ENCODE assay signal across 21 cellular contexts in the genomic region with DNA sequence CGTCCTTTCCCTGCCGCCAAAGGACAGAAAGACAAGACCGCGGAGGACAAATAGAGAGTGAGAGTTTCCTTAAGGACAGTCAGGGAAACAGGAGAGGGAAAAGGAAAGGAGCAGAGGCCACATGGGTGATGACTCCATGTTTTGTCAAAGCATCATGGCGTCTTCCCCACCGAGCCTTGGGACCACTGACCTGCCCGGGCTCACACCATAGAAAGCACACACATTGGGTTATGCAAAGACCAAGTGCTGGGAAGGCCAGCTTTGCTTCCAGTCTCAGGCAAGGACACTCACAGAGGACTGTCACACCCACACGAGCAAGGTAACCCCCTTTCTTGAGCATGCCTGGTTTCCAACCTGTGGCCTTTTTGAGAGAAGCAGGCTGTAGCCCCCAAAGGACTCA. TPM values are rescaled to one million over a fixed set of nuclear protein-coding genes. Genes with fewer than 3 reads are reported as not detected.
DNase-seq lines count a peak whose midpoint lies in the region; ATAC-seq and TF ChIP-seq lines count a peak whose summit lies in the region.
"Had no signal": no experiment of that assay in that cellular context is flagged by ENCODE, and none has a peak within 500 bp of the region (broad histone marks: within the 10 kb centered on the region; RNA-seq: fewer than 3 reads in every experiment).

No MANE protein-coding gene starts in this region.

- peak overlapping the region; percentile 79 for H3K18ac ChIP-seq in neuronal stem cell (ENCODE audit: low read length)

- no peak overlapping the region for H3K9ac ChIP-seq in neuronal stem cell (ENCODE audit: low read depth, low read length, poor library complexity)

- H3K27me3 Mint-ChIP-seq in progenitor cell of endocrine pancreas: peaks cover 4% of the 10 kb centered on the region

- no peaks in the 10 kb centered on the region for H3K9me3 Mint-ChIP-seq in progenitor cell of endocrine pancreas (ENCODE audit: low read depth)
- H3K9me3 Mint-ChIP-seq: GM23338, H9 had no signal

- intact Hi-C loops in cardiac septum (cut with DNase I) (loop anchor here (10.0 kb wide), 1 partner anchor 395 kb away; no protein-coding TSS in a partner anchor), left cardiac atrium (cut with DNase I) (no loop called here), spleen (cut with DNase I; ENCODE audit: low total_unique reads) (no loop called here)

- H3K27me3 ChIP-seq in neuronal stem cell (ENCODE audit: control insufficient read depth in 3 of 3, insufficient read depth in 3 of 3, low read depth in 1 of 3, low read length in 3 of 3): peaks cover 0 to 8% (median 0%) of the 10 kb centered on the region in 3 experiments
- peaks cover 0 to 23% (median 0%) of the 10 kb centered on the region in 7 donors for H3K27me3 ChIP-seq in spleen (replicated peaks in 1 of 7)

- H3K4me1 Mint-ChIP-seq in progenitor cell of endocrine pancreas (ENCODE audit: low read depth): peaks cover 7% of the 10 kb centered on the region
- H3K4me1 Mint-ChIP-seq: CD4-positive, alpha-beta memory T cell; GM23338 had no signal

- no peak overlapping the region for H3K4me3 ChIP-seq in neuronal stem cell (ENCODE audit: low read length in 2 of 2)
- H3K4me3 ChIP-seq in spleen: no peak overlapping the region
- H3K4me3 ChIP-seq: GM23338 had no signal

- H2BK12ac ChIP-seq in neuronal stem cell (ENCODE audit: low read length): no peak overlapping the region

- H2BK5ac ChIP-seq in neuronal stem cell (ENCODE audit: low read length): no peak overlapping the region

- H3K9me3 ChIP-seq in neuronal stem cell (replicated peaks in 1 of 2; ENCODE audit: control insufficient read depth in 2 of 2, insufficient read depth in 1 of 2, low read depth in 1 of 2, low read length in 2 of 2): no peaks in the 10 kb centered on the region
- H3K9me3 ChIP-seq in spleen: no peaks in the 10 kb centered on the region

- no CpG with 5 or more reads among the region's 8 CpGs for WGBS in neuronal stem cell (ENCODE audit: extremely low coverage in 2 of 2, insufficient read length in 2 of 2, insufficient replicate concordance in 1 of 2), 2 donors
- 83 to 96% (median 90%) methylated on average over 8 of the region's 8 CpGs for WGBS in spleen, 5 donors

- no peak overlapping the region for H3K14ac ChIP-seq in neuronal stem cell (ENCODE audit: low read length)

- no peak overlapping the region for H3K27ac Mint-ChIP-seq in progenitor cell of endocrine pancreas
- H3K27ac Mint-ChIP-seq: CD4-positive, alpha-beta memory T cell; GM23338; H9 had no signal

- TF ChIP-seq POLR2A in spleen (IDR thresholded peaks at IDR 0.05): no peak

- H4K8ac ChIP-seq in neuronal stem cell (ENCODE audit: low read depth, low read length): no peak overlapping the region

- no peak overlapping the region for H2BK120ac ChIP-seq in neuronal stem cell (ENCODE audit: low read depth, low read length)

- H2AK5ac ChIP-seq in neuronal stem cell (ENCODE audit: low read depth, low read length): no peak overlapping the region

- TF ChIP-seq CTCF in spleen (IDR thresholded peaks at IDR 0.05 in 8 of 11, conservative IDR thresholded peaks at IDR 0.05 in 3 of 11) (no peak), progenitor cell of endocrine pancreas (IDR thresholded peaks at IDR 0.05; ENCODE audit: unreplicated experiment) (no peak)

- H3K36me3 Mint-ChIP-seq in progenitor cell of endocrine pancreas (ENCODE audit: insufficient read depth): no peaks in the 10 kb centered on the region
- H3K36me3 Mint-ChIP-seq: CD4-positive, alpha-beta memory T cell had no signal

- no peak overlapping the region for H3K4me2 ChIP-seq in neuronal stem cell (ENCODE audit: insufficient read depth, low read length, poor library complexity, severe bottlenecking)
- H3K4me2 ChIP-seq: GM23338 had no signal

- H3K79me1 ChIP-seq in neuronal stem cell (ENCODE audit: low read depth, low read length): no peaks in the 10 kb centered on the region

- no peak overlapping the region for H3K4ac ChIP-seq in neuronal stem cell (ENCODE audit: low read length)

- no peak overlapping the region for H2BK15ac ChIP-seq in neuronal stem cell (ENCODE audit: low read length)

- DNase-seq in cardiac septum (ENCODE audit: low spot score) (peak; percentile 64), left cardiac atrium (no peak), islet precursor cell (peak; percentile 35), neuronal stem cell (ENCODE audit: low spot score) (no peak), spleen (no peak), progenitor cell of endocrine pancreas (ENCODE audit: low spot score, unreplicated experiment) (no peak)
- DNase-seq: C1 segment of cervical spinal cord; Calu3; CD4-positive, alpha-beta memory T cell; COR-L47; DMS53; DMS79 treated with DMSO at 0.1 percent for 48 hours; GF-D8; H9 had no signal

- no peak overlapping the region for H3K27ac ChIP-seq in neuronal stem cell (replicated peaks; ENCODE audit: low read length)
- H3K27ac ChIP-seq in spleen: no peak overlapping the region

- no peak overlapping the region for H3K4me3 Mint-ChIP-seq in progenitor cell of endocrine pancreas (ENCODE audit: low read depth)
- H3K4me3 Mint-ChIP-seq: CD4-positive, alpha-beta memory T cell; GM23338; H9 had no signal

- H4K91ac ChIP-seq in neuronal stem cell (ENCODE audit: low read depth, low read length, poor library complexity): no peak overlapping the region

- no peaks in the 10 kb centered on the region for H3K36me3 ChIP-seq in neuronal stem cell (replicated peaks in 1 of 2; ENCODE audit: control insufficient read depth in 2 of 2, insufficient read depth in 2 of 2, low read length in 2 of 2)
- H3K36me3 ChIP-seq in spleen: no peaks in the 10 kb centered on the region

- ATAC-seq in left cardiac atrium: no peak
- ATAC-seq: HCT116 had no signal

- H2AFZ ChIP-seq in neuronal stem cell (ENCODE audit: low read length): no peak overlapping the region
- H2AFZ ChIP-seq: GM23338 had no signal

- H3K4me1 ChIP-seq in neuronal stem cell (ENCODE audit: control insufficient read depth in 2 of 2, insufficient read depth in 1 of 2, low read depth in 1 of 2, low read length in 2 of 2) (peaks cover 0 to 4% of the 10 kb centered on the region in 2 donors), spleen (no peaks in the 10 kb centered on the region)

- no peak overlapping the region for H3K23ac ChIP-seq in neuronal stem cell (ENCODE audit: low read depth, low read length, poor library complexity)

RNA-seq across cellular contexts. Expression of a gene that starts 23.3 kb away (rescaled TPM):
- total RNA-seq in cardiac septum (not detected), left cardiac atrium (not detected), spleen (not detected), progenitor cell of endocrine pancreas (112 and 133 TPM in 2 replicates)
- polyA plus RNA-seq in neuronal stem cell (2013, experiment 1 of 2): not detected
- polyA plus RNA-seq in neuronal stem cell (2013, experiment 2 of 2): not detected
- not detected for polyA plus RNA-seq in spleen
- total RNA-seq: A172; A673; CD4-positive, alpha-beta memory T cell; Daoy; G401; GM23338; H4; H9 had no signal
- polyA plus RNA-seq: CD4-positive, alpha-beta memory T cell; GM23338 had no signal

Comparison
In these comparisons a context has a peak if more than half of its experiments do, and no peak if none do; other contexts are left out.
1. DNase-seq: peak in cardiac septum (single experiment) and islet precursor cell (single experiment); none in left cardiac atrium (single experiment), neuronal stem cell (single experiment), spleen (single experiment) and progenitor cell of endocrine pancreas (single experiment).
2. RNA of a gene that starts 23.3 kb away (total RNA-seq): 112 to 133 TPM in progenitor cell of endocrine pancreas; not detected in left cardiac atrium, not detected in cardiac septum (single experiment) and not detected in spleen; every median in the first group is over 100 times any median in the second.